11 cellular contexts compared by ENCODE assay signal in genomic region chr17:348692-349425, GRCh38. TPM values are rescaled to one million over a fixed set of nuclear protein-coding genes. Genes with fewer than 3 reads are reported as not detected.
DNase-seq lines count a peak whose midpoint lies in the region; ATAC-seq and TF ChIP-seq lines count a peak whose summit lies in the region.
"Had no signal": no experiment of that assay in that cellular context is flagged by ENCODE, and none has a peak within 500 bp of the region (broad histone marks: within the 10 kb centered on the region; RNA-seq: fewer than 3 reads in every experiment).

No MANE protein-coding gene starts in this region.

- H3K27me3 ChIP-seq in mammary epithelial cell (ENCODE audit: insufficient read depth, low read length): no peaks in the 10 kb centered on the region
- no peaks in the 10 kb centered on the region for H3K27me3 ChIP-seq in left lung
- H3K27me3 ChIP-seq in stomach: no peaks in the 10 kb centered on the region
- H3K27me3 ChIP-seq: SJCRH30 had no signal

- H3K4me3 Mint-ChIP-seq in activated CD8-positive, alpha-beta memory T cell treated with anti-CD3 and anti-CD28 coated beads, Interleukin-2, amount 10 ng/mL, durations not matched to agents 7 days and 5 days: no peak overlapping the region
- H3K4me3 Mint-ChIP-seq: activated naive CD4-positive, alpha-beta T cell treated with anti-CD3 and anti-CD28 coated beads, Interleukin-2, amount 10 ng/mL, durations not matched to agents 7 days and 5 days had no signal

- peak; percentile 64 for DNase-seq in LNCaP clone FGC (ENCODE audit: low read depth)
- DNase-seq in mammary epithelial cell: peak; percentile 71
- peak; percentile 58 to 68 for DNase-seq in left lung
- DNase-seq in stomach: peak; percentile 85
- DNase-seq in activated CD8-positive, alpha-beta memory T cell treated with anti-CD3 and anti-CD28 coated beads, Interleukin-2, amount 10 ng/mL, durations not matched to agents 7 days and 5 days: no peak
- no peak for DNase-seq in stimulated activated CD4-positive, alpha-beta T cell treated with anti-CD3 and anti-CD28 coated beads, Interleukin-4, amount 100 ng/mL, for 24 hours
- no peak for DNase-seq in HUDEP-2 (lab: John Stamatoyannopoulos, UW; ENCODE audit: unreplicated experiment in 76 of 76)
- DNase-seq: activated CD4-positive, alpha-beta T cell treated with anti-CD3 and anti-CD28 coated beads for 48 hours; activated naive CD4-positive, alpha-beta T cell treated with anti-CD3 and anti-CD28 coated beads, Interleukin-2, amount 10 ng/mL, durations not matched to agents 7 days and 5 days; NCI-H2029 treated with DMSO at 0.1 percent for 48 hours; SJCRH30 had no signal

- H3K27me3 Mint-ChIP-seq in activated CD8-positive, alpha-beta memory T cell treated with anti-CD3 and anti-CD28 coated beads, Interleukin-2, amount 10 ng/mL, durations not matched to agents 7 days and 5 days: no peaks in the 10 kb centered on the region

- peaks cover 7% of the 10 kb centered on the region for H3K9me3 Mint-ChIP-seq in activated CD8-positive, alpha-beta memory T cell treated with anti-CD3 and anti-CD28 coated beads, Interleukin-2, amount 10 ng/mL, durations not matched to agents 7 days and 5 days (ENCODE audit: low read depth)

- dilution Hi-C loops in mammary epithelial cell (cut with HindIII; ENCODE audit: low sequenced_read_pairs): no loop called here

- H4K20me1 ChIP-seq in mammary epithelial cell (ENCODE audit: insufficient read depth, low read length): no peaks in the 10 kb centered on the region

- no peaks in the 10 kb centered on the region for H3K36me3 ChIP-seq in mammary epithelial cell (ENCODE audit: insufficient read depth, low read length)
- no peaks in the 10 kb centered on the region for H3K36me3 ChIP-seq in left lung
- no peaks in the 10 kb centered on the region for H3K36me3 ChIP-seq in stomach
- H3K36me3 ChIP-seq: SJCRH30 had no signal

- H2AFZ ChIP-seq in mammary epithelial cell (ENCODE audit: low read depth, low read length): peak overlapping the region; percentile 23

- ATAC-seq in left lung: peak; percentile 23
- ATAC-seq in activated CD8-positive, alpha-beta memory T cell treated with anti-CD3 and anti-CD28 coated beads, Interleukin-2, amount 10 ng/mL, durations not matched to agents 7 days and 5 days: no peak

- no TSS peak for BruUV-seq in mammary epithelial cell (replicated peaks; lab: Mats Ljungman, UMichigan)

- no peak for TF ChIP-seq POLR2A in stomach (IDR thresholded peaks at IDR 0.05)

- no peaks in the 10 kb centered on the region for H3K4me1 Mint-ChIP-seq in activated CD8-positive, alpha-beta memory T cell treated with anti-CD3 and anti-CD28 coated beads, Interleukin-2, amount 10 ng/mL, durations not matched to agents 7 days and 5 days
- H3K4me1 Mint-ChIP-seq: activated naive CD4-positive, alpha-beta T cell treated with anti-CD3 and anti-CD28 coated beads, Interleukin-2, amount 10 ng/mL, durations not matched to agents 7 days and 5 days had no signal

- TF ChIP-seq CTCF in LNCaP clone FGC (IDR thresholded peaks at IDR 0.05; ENCODE audit: control insufficient read depth, extremely low read depth, insufficient read depth) (peak; percentile 46), mammary epithelial cell (conservative IDR thresholded peaks at IDR 0.05 in 1 of 2, IDR thresholded peaks at IDR 0.05 in 1 of 2; ENCODE audit: extremely low read depth in 1 of 2, insufficient read depth in 1 of 2, low read depth in 1 of 2, low read length in 2 of 2) (no peak), left lung (IDR thresholded peaks at IDR 0.05) (no peak), stomach (IDR thresholded peaks at IDR 0.05) (no peak)

- no peaks in the 10 kb centered on the region for H3K36me3 Mint-ChIP-seq in activated CD8-positive, alpha-beta memory T cell treated with anti-CD3 and anti-CD28 coated beads, Interleukin-2, amount 10 ng/mL, durations not matched to agents 7 days and 5 days
- H3K36me3 Mint-ChIP-seq: activated naive CD4-positive, alpha-beta T cell treated with anti-CD3 and anti-CD28 coated beads, Interleukin-2, amount 10 ng/mL, durations not matched to agents 7 days and 5 days had no signal

- intact Hi-C loops in mammary epithelial cell (cut with micrococcal nuclease): no loop called here
- intact Hi-C loops in left lung (cut with DNase I): no loop called here
- intact Hi-C loops in stomach (cut with DNase I; ENCODE audit: low total_unique reads): no loop called here

- no peak overlapping the region for H3K27ac ChIP-seq in mammary epithelial cell (ENCODE audit: insufficient read depth, low read depth, low read length)
- peak overlapping the region; percentile 82 to 87 for H3K27ac ChIP-seq in left lung
- peak overlapping the region; percentile 72 to 91 (median 90) for H3K27ac ChIP-seq in stomach
- H3K27ac ChIP-seq: SJCRH30 had no signal

- no peak for TF ChIP-seq EP300 in stomach (IDR thresholded peaks at IDR 0.05)

- H3K4me2 ChIP-seq in mammary epithelial cell (ENCODE audit: insufficient read depth, low read depth, low read length): peak overlapping the region; percentile 34

- no peak overlapping the region for H3K9ac ChIP-seq in mammary epithelial cell (ENCODE audit: insufficient read depth, low read length)

- no peak overlapping the region for H3K27ac Mint-ChIP-seq in activated CD8-positive, alpha-beta memory T cell treated with anti-CD3 and anti-CD28 coated beads, Interleukin-2, amount 10 ng/mL, durations not matched to agents 7 days and 5 days
- H3K27ac Mint-ChIP-seq: activated naive CD4-positive, alpha-beta T cell treated with anti-CD3 and anti-CD28 coated beads, Interleukin-2, amount 10 ng/mL, durations not matched to agents 7 days and 5 days had no signal

- peaks cover 43% of the 10 kb centered on the region for H3K4me1 ChIP-seq in mammary epithelial cell (ENCODE audit: insufficient read depth, low read length)
- H3K4me1 ChIP-seq in left lung: peaks cover 39 to 61% of the 10 kb centered on the region in 2 donors
- H3K4me1 ChIP-seq in stomach: peaks cover 50 to 67% (median 57%) of the 10 kb centered on the region in 4 donors

- 40% methylated on average over 11 of the region's 12 CpGs for WGBS in mammary epithelial cell (ENCODE audit: low coverage, missing lambda C conversion rate)
- 40 to 61% (median 45%) methylated on average over 12 of the region's 12 CpGs for WGBS in stomach, 5 donors

- no peaks in the 10 kb centered on the region for H3K79me2 ChIP-seq in mammary epithelial cell (ENCODE audit: insufficient read depth, low read length)

- H3K9me3 ChIP-seq in mammary epithelial cell (replicated peaks; ENCODE audit: insufficient read depth, low read length) (no peaks in the 10 kb centered on the region), left lung (no peaks in the 10 kb centered on the region), stomach (no peaks in the 10 kb centered on the region)
- H3K9me3 ChIP-seq: SJCRH30 had no signal

- no peak overlapping the region for H3K4me3 ChIP-seq in LNCaP clone FGC (ENCODE audit: low read depth, low read length)
- no peak overlapping the region for H3K4me3 ChIP-seq in mammary epithelial cell (replicated peaks in 1 of 3; ENCODE audit: insufficient read depth in 1 of 3, low read depth in 2 of 3, low read length in 3 of 3)
- no peak overlapping the region for H3K4me3 ChIP-seq in left lung
- H3K4me3 ChIP-seq in stomach: peak overlapping the region in 1 of 4 donors; percentile 19
- H3K4me3 ChIP-seq: SJCRH30 had no signal

- in situ Hi-C loops in mammary epithelial cell (cut with MboI; ENCODE audit: low sequenced_read_pairs in 2 of 2): no loop called here

- CTCF ChIA-PET in mammary epithelial cell (lab: Charles Lee; ENCODE audit: low non-redundant PET): interaction anchor here (0.6 kb wide), 1 partner anchor 707 kb away, joined by 15 read pairs; no protein-coding TSS in a partner anchor
- CTCF ChIA-PET in activated CD8-positive, alpha-beta memory T cell treated with anti-CD3 and anti-CD28 coated beads, Interleukin-2, amount 10 ng/mL, durations not matched to agents 7 days and 5 days (lab: Charles Lee): no interaction called here

RNA-seq across cellular contexts. Expression of gene RPH3AL, which starts 3.7 kb away (rescaled TPM):
- total RNA-seq in mammary epithelial cell (1 to 10 TPM; 2.9 to 7.3 TPM), left lung (10 to 100 TPM; 44.7 to 57.1 TPM), stomach (10 to 100 TPM in 3 of 5 donors, 1 to 10 TPM in 2; 4.9 to 38.5 (median 16.0) TPM)
- polyA plus RNA-seq in mammary epithelial cell (1.7 TPM), stomach (10 to 100 TPM in 2 of 3 donors, 1 to 10 TPM in 1; 5.1 to 20.0 (median 18.9) TPM)
- polyA minus RNA-seq in mammary epithelial cell: 0.98 TPM
- total RNA-seq in activated CD8-positive, alpha-beta memory T cell treated with anti-CD3 and anti-CD28 coated beads, Interleukin-2, amount 10 ng/mL, durations not matched to agents 7 days and 5 days: 1 to 10 TPM; 1.2 to 2.9 TPM

Comparison
In these comparisons a context has a peak if more than half of its experiments do, and no peak if none do; other contexts are left out.
1. DNase-seq: peak in LNCaP clone FGC (single experiment), mammary epithelial cell (single experiment), left lung (2 of 2) and stomach (single experiment); none in activated CD8-positive, alpha-beta memory T cell treated with anti-CD3 and anti-CD28 coated beads, Interleukin-2, amount 10 ng/mL, durations not matched to agents 7 days and 5 days (single experiment), stimulated activated CD4-positive, alpha-beta T cell treated with anti-CD3 and anti-CD28 coated beads, Interleukin-4, amount 100 ng/mL, for 24 hours (single experiment) and HUDEP-2 (0 of 76).